Comparison of ENCODE assay signal across 1 cellular context in the genomic region with DNA sequence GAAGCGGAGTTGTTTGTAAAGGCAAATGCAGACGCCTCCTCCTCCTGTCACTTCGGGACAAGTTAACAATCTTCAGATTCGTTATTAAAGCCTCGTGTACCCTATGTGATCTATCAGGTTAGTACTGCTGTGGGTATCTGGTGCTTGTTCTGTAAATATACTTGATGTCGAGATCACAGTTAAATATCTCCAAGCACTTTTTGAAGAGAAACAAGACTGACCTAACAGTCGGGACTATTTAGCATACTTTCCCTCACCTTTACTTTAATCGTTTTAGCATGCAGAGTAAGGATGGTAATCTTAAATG.
TF ChIP-seq lines count a peak whose summit lies in the region.

No MANE protein-coding gene starts in this region.

TF ChIP-seq in K562, 482 proteins besides CTCF, POLR2A, EP300 and RAD21:
- TF ChIP-seq GTF2E2 (tag; IDR thresholded peaks at IDR 0.05) (no peak), HNRNPH1 (optimal IDR thresholded peaks at IDR 0.05; ENCODE audit: low read depth, low read length) (no peak), ZNF41 (CRISPR knock-in tag; conservative IDR thresholded peaks at IDR 0.05) (no peak), FOXJ2 (tag; IDR thresholded peaks at IDR 0.05) (no peak), FOXA3 (CRISPR knock-in tag; conservative IDR thresholded peaks at IDR 0.05 in 1 of 2, IDR thresholded peaks at IDR 0.05 in 1 of 2) (0 out of 4 replicates have a peak, but pooled peaks of 1 of the 2 experiments have one; percentile 6)
- TF ChIP-seq, protein P1, sequence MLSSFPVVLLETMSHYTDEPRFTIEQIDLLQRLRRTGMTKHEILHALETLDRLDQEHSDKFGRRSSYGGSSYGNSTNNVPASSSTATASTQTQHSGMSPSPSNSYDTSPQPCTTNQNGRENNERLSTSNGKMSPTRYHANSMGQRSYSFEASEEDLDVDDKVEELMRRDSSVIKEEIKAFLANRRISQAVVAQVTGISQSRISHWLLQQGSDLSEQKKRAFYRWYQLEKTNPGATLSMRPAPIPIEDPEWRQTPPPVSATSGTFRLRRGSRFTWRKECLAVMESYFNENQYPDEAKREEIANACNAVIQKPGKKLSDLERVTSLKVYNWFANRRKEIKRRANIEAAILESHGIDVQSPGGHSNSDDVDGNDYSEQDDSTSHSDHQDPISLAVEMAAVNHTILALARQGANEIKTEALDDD (IDR thresholded peaks at IDR 0.05) = peak; percentile 56; the same call in 1 of the 2 replicates
